In genomic region chr12:54411398-54412241, GRCh38 we compare ENCODE assay signal across 8 cellular contexts. TPM values are rescaled to one million over a fixed set of nuclear protein-coding genes. Genes with fewer than 3 reads are reported as not detected.
DNase-seq lines count a peak whose midpoint lies in the region; ATAC-seq and TF ChIP-seq lines count a peak whose summit lies in the region.

No MANE protein-coding gene starts in this region.

- H3K4me1 ChIP-seq in left lung = peaks cover 10 to 98% of the 10 kb centered on the region in 2 donors

- H3K27me3 Mint-ChIP-seq in MCF 10A (ENCODE audit: insufficient read depth, unreplicated experiment) = no peaks in the 10 kb centered on the region
- H3K27me3 Mint-ChIP-seq in stimulated activated naive CD8-positive, alpha-beta T cell treated with anti-CD3 and anti-CD28 coated beads, Interleukin-15, Interleukin-2, amounts not matched to agents 100 ng/mL and 50 ng/mL, for 24 hours = no peaks in the 10 kb centered on the region

- intact Hi-C loops in MCF 10A (cut with micrococcal nuclease) (loop anchor here (1.0 kb wide), 1 partner anchor 21 kb away; no protein-coding TSS in a partner anchor), left lung (cut with DNase I) (no loop called here)

- DNase-seq in SW 1271 (lab: John Stamatoyannopoulos, UW) = peak; percentile 64 to 75
- peak; percentile 96 for DNase-seq in MCF 10A (ENCODE audit: unreplicated experiment)
- peak; percentile 85 to 91 for DNase-seq in left lung
- no peak for DNase-seq in NCI-H1105 (lab: John Stamatoyannopoulos, UW)
- DNase-seq in NCI-H2171 treated with DMSO at 0.1 percent for 48 hours (lab: John Stamatoyannopoulos, UW) = no peak

- H3K36me3 Mint-ChIP-seq in MCF 10A (ENCODE audit: insufficient read depth, unreplicated experiment) = peaks cover 55% of the 10 kb centered on the region
- peaks cover 23% of the 10 kb centered on the region for H3K36me3 Mint-ChIP-seq in stimulated activated naive CD8-positive, alpha-beta T cell treated with anti-CD3 and anti-CD28 coated beads, Interleukin-15, Interleukin-2, amounts not matched to agents 100 ng/mL and 50 ng/mL, for 24 hours (ENCODE audit: low read depth)

- peak overlapping the region; percentile 94 for H3K27ac Mint-ChIP-seq in MCF 10A (ENCODE audit: low read depth, unreplicated experiment)
- H3K27ac Mint-ChIP-seq in stimulated activated naive CD8-positive, alpha-beta T cell treated with anti-CD3 and anti-CD28 coated beads, Interleukin-15, Interleukin-2, amounts not matched to agents 100 ng/mL and 50 ng/mL, for 24 hours = peak overlapping the region; percentile 93

- peaks cover 5 to 45% of the 10 kb centered on the region in 2 donors for H3K36me3 ChIP-seq in left lung

- no peaks in the 10 kb centered on the region for H3K9me3 ChIP-seq in left lung

- H3K4me3 ChIP-seq in left lung = peak overlapping the region in 1 of 2 donors; percentile 82

- peaks cover 40% of the 10 kb centered on the region for H3K4me1 Mint-ChIP-seq in MCF 10A (ENCODE audit: insufficient read depth, unreplicated experiment)
- peaks cover 58% of the 10 kb centered on the region for H3K4me1 Mint-ChIP-seq in stimulated activated naive CD8-positive, alpha-beta T cell treated with anti-CD3 and anti-CD28 coated beads, Interleukin-15, Interleukin-2, amounts not matched to agents 100 ng/mL and 50 ng/mL, for 24 hours (ENCODE audit: low read depth)

- peak; percentile 42 for ATAC-seq in GM18868 (IDR thresholded peaks at IDR 0.05; ENCODE audit: unreplicated experiment)
- peak; percentile 80 for ATAC-seq in left lung
- ATAC-seq in HG03432 (IDR thresholded peaks at IDR 0.05; ENCODE audit: unreplicated experiment) = no peak

- POLR2A ChIA-PET in MCF 10A (lab: Yijun Ruan, JAX) = interaction anchor here (0.7 to 11.6 kb wide), 11 partner anchors 10 to 132 kb away, joined by 3 to 108 read pairs (median 3); partner anchors contain the start of genes CBX5 and HNRNPA1

- TF ChIP-seq CTCF in MCF 10A (IDR thresholded peaks at IDR 0.05; ENCODE audit: unreplicated experiment) (no peak), left lung (IDR thresholded peaks at IDR 0.05) (no peak)

- CTCF ChIA-PET in MCF 10A (lab: Yijun Ruan, JAX) = interaction anchor here (0.9 to 14.2 kb wide), 8 partner anchors 11 to 185 kb away, joined by 3 to 316 read pairs (median 10); no protein-coding TSS in a partner anchor

- peak overlapping the region; percentile 2 for H3K4me3 Mint-ChIP-seq in MCF 10A (ENCODE audit: unreplicated experiment)
- peak overlapping the region; percentile 6 for H3K4me3 Mint-ChIP-seq in stimulated activated naive CD8-positive, alpha-beta T cell treated with anti-CD3 and anti-CD28 coated beads, Interleukin-15, Interleukin-2, amounts not matched to agents 100 ng/mL and 50 ng/mL, for 24 hours

- BruUV-seq in MCF 10A (replicated peaks; lab: Mats Ljungman, UMichigan) = no TSS peak

- H3K27me3 ChIP-seq in left lung = no peaks in the 10 kb centered on the region

- no peaks in the 10 kb centered on the region for H3K9me3 Mint-ChIP-seq in MCF 10A (ENCODE audit: unreplicated experiment)
- H3K9me3 Mint-ChIP-seq in stimulated activated naive CD8-positive, alpha-beta T cell treated with anti-CD3 and anti-CD28 coated beads, Interleukin-15, Interleukin-2, amounts not matched to agents 100 ng/mL and 50 ng/mL, for 24 hours = no peaks in the 10 kb centered on the region

- peak overlapping the region; percentile 73 to 87 for H3K27ac ChIP-seq in left lung

RNA-seq across cellular contexts. Expression of gene ITGA5, which starts 7.4 kb away (rescaled TPM):
- total RNA-seq in MCF 10A (2022) (110 and 184 TPM in 2 replicates), left lung (100 to 1,000 TPM in 1 of 2 donors, 10 to 100 TPM in 1; 76.4 to 142 TPM)

RNA-seq across cellular contexts. Expression of gene ZNF385A, which starts 27.1 kb away (rescaled TPM):
- 8.3 and 9.0 TPM in 2 replicates for total RNA-seq in MCF 10A (2022)
- 10 to 100 TPM; 18.1 to 19.0 TPM for total RNA-seq in left lung

RNA-seq across cellular contexts. Expression of gene GPR84, which starts 47.3 kb away (rescaled TPM):
- total RNA-seq in MCF 10A (2022) (0.17 TPM in 1 of 2 replicates, not detected in the other), left lung (10 to 100 TPM in 1 of 2 donors, under 1 TPM in 1; 0.99 to 10.3 TPM)

Comparison
In these comparisons a context has a peak if more than half of its experiments do, and no peak if none do; other contexts are left out.
1. DNase-seq: peak in SW 1271 (2 of 2), MCF 10A (single experiment) and left lung (2 of 2); none in NCI-H1105 (single experiment) and NCI-H2171 treated with DMSO at 0.1 percent for 48 hours (single experiment).